In the genomic region with DNA sequence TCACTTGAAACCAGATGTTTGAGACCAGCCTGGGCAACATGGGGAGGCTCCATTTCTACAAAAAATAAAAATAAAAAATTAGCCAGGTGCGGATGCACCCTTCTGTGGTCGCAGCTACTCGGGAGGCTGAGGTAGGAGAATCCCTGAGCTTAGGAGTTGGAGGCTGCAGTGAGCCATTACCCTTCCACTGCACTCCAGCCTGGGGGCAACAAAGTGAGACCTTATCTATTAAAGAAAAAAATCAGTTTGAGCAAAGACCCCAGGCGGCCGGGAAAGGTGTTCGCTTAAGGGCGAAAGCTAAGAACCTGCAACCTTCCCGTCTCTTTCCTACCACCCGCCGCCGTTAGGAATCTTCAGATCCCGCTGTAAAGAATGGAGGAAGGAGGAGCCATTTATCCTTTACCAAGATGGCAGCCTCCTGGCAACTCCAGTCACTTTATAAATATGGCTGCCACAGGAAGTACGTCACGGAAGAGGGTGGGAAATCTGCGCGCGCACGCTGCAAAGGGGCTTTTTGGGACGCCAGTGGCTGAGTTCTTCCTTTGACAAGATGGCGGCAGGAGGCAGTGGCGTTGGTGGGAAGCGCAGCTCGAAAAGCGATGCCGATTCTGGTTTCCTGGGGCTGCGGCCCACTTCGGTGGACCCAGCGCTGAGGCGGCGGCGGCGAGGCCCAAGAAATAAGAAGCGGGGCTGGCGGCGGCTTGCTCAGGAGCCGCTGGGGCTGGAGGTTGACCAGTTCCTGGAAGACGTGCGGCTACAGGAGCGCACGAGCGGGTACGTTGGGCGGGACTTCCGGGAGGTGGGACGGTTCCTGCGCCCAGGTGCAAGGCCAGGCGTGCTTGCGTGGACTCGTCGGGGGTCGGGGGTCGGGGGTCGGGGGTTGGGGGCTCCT, we compare ENCODE assay signal across 8 cellular contexts. TPM values are rescaled to one million over a fixed set of nuclear protein-coding genes. Genes with fewer than 3 reads are reported as not detected.
DNase-seq lines count a peak whose midpoint lies in the region; ATAC-seq and TF ChIP-seq lines count a peak whose summit lies in the region.

Gene NOP53, plus strand, starts transcription at position 537 of the 892 bp plus-strand sequence. Its CDS starts 14 bp downstream, at position 551.

- intact Hi-C loops in esophagus muscularis mucosa (cut with DNase I): loop anchor here (1.0 kb wide), 1 partner anchor 32 kb away; the partner anchor contains the start of gene EHD2

- no peaks in the 10 kb centered on the region for H3K9me3 Mint-ChIP-seq in activated T-cell treated with anti-CD3 and anti-CD28 coated beads, Interleukin-2, amount 50 U/mL, for 72 hours

- peak within 1 kb of the TSS; percentile 77 to 85 (median 78) for H3K4me3 ChIP-seq in esophagus muscularis mucosa

- H3K36me3 ChIP-seq in esophagus muscularis mucosa: peaks cover 32 to 58% (median 52%) of the 10 kb centered on the region in 4 donors

- 6% methylated on average over 34 of the region's 53 CpGs for WGBS in esophagus muscularis mucosa

- peaks cover 45 to 73% (median 64%) of the 10 kb centered on the region in 4 donors for H3K4me1 ChIP-seq in esophagus muscularis mucosa

- DNase-seq in DMS53 (lab: John Stamatoyannopoulos, UW): peak; percentile 98
- peak; percentile 97 for DNase-seq in Kasumi-1 (lab: John Stamatoyannopoulos, UW)
- peak; percentile 97 for DNase-seq in RKO (ENCODE audit: low spot score)
- DNase-seq in activated T-cell treated with anti-CD3 and anti-CD28 coated beads, Interleukin-2, amount 50 U/mL, for 72 hours: peak; percentile 94 to 97
- DNase-seq in esophagus muscularis mucosa (ENCODE audit: extremely low spot score): peak; percentile 99
- DNase-seq in myocyte (ENCODE audit: low read depth): peak; percentile 98
- peak; percentile 94 to 95 for DNase-seq in stimulated activated CD8-positive, alpha-beta memory T cell treated with anti-CD3 and anti-CD28 coated beads, Interleukin-7, amount 100 ng/mL, for 4 hours (ENCODE audit: low read depth in 2 of 2)

- H3K9me3 ChIP-seq in esophagus muscularis mucosa: no peaks in the 10 kb centered on the region

- peak in 1 of 3 experiments; percentile 21 for TF ChIP-seq CTCF in esophagus muscularis mucosa (IDR thresholded peaks at IDR 0.05)

- peaks cover 9 to 13% of the 10 kb centered on the region in 2 donors for H3K36me3 Mint-ChIP-seq in activated T-cell treated with anti-CD3 and anti-CD28 coated beads, Interleukin-2, amount 50 U/mL, for 72 hours (ENCODE audit: insufficient read depth in 2 of 2)

- no peaks in the 10 kb centered on the region for H3K27me3 Mint-ChIP-seq in activated T-cell treated with anti-CD3 and anti-CD28 coated beads, Interleukin-2, amount 50 U/mL, for 72 hours (ENCODE audit: low read depth)

- H3K27ac ChIP-seq in esophagus muscularis mucosa (replicated peaks in 1 of 4): peak within 1 kb of the TSS; percentile 93 to 99 (median 96)

- H3K27ac Mint-ChIP-seq in activated T-cell treated with anti-CD3 and anti-CD28 coated beads, Interleukin-2, amount 50 U/mL, for 72 hours: peak within 1 kb of the TSS; percentile 100

- peak; percentile 15 for TF ChIP-seq EP300 in esophagus muscularis mucosa (IDR thresholded peaks at IDR 0.05)

- H3K27me3 ChIP-seq in esophagus muscularis mucosa: peaks cover 0 to 4% (median 0%) of the 10 kb centered on the region in 4 donors

- H3K4me1 Mint-ChIP-seq in activated T-cell treated with anti-CD3 and anti-CD28 coated beads, Interleukin-2, amount 50 U/mL, for 72 hours (ENCODE audit: low read depth): peaks cover 64% of the 10 kb centered on the region

- peak within 1 kb of the TSS; percentile 97 to 100 for H3K4me3 Mint-ChIP-seq in activated T-cell treated with anti-CD3 and anti-CD28 coated beads, Interleukin-2, amount 50 U/mL, for 72 hours

- TF ChIP-seq POLR2A in esophagus muscularis mucosa (IDR thresholded peaks at IDR 0.05; ENCODE audit: low read depth): peak; percentile 68

- ATAC-seq in GM21786 (IDR thresholded peaks at IDR 0.05; ENCODE audit: unreplicated experiment): peak; percentile 55
- ATAC-seq in activated T-cell treated with anti-CD3 and anti-CD28 coated beads, Interleukin-2, amount 50 U/mL, for 72 hours (replicated peaks in 1 of 2): peak; percentile 74 to 76

RNA-seq across cellular contexts. Expression of gene NOP53, which starts in this region (rescaled TPM):
- total RNA-seq in activated T-cell treated with anti-CD3 and anti-CD28 coated beads, Interleukin-2, amount 50 U/mL, for 72 hours: 100 to 1,000 TPM; 405 to 415 TPM
- total RNA-seq in esophagus muscularis mucosa: 100 to 1,000 TPM; 350 to 500 (median 454) TPM
- 101 and 106 TPM in 2 replicates for total RNA-seq in myocyte
- 164 TPM for polyA plus RNA-seq in myocyte (2012)

Comparison
In these comparisons a context has a peak if more than half of its experiments do, and no peak if none do; other contexts are left out.
1. Peak in every context shown above with its lines: DNase-seq, ATAC-seq, H3K4me3 ChIP-seq and H3K27ac ChIP-seq.